9 cellular contexts compared by ENCODE assay signal in the genomic region with DNA sequence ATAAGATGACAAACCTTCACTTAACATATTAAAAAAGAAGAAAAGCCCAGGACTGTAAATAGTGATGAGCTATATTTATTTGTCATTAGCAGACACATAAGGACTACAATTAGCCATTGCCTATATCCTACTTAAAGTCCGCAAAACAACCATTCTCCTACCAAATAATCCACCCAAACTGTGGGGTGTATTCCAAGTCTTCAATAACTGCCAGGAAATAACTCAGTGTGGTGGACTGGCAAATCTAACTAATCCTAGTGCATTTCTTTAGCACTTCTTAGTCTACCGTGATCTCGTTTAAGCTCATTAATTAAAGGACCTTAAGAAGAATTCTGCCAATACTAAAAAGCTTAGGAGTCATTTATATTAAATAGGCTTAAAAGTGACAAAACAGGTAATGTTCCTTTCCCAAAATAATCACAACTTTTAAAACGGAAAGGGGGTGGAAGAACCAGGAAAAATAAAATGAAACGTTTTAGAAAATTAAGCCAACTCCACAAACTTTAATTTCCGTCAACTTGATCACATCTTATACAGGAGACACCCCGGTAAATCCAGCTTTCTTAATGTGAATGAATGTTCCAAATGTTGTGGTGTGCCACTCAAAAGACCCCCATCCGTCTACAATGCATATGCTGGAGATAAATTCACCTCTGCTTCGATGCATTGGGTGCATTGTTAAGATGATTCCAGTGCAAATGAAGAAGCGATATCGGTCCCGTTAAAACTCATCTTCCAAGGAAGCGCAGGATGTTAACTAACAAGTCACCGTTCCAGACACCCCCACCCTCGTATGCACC. TPM values are rescaled to one million over a fixed set of nuclear protein-coding genes. Genes with fewer than 3 reads are reported as not detected.
DNase-seq lines count a peak whose midpoint lies in the region; ATAC-seq and TF ChIP-seq lines count a peak whose summit lies in the region.
"Had no signal": no experiment of that assay in that cellular context is flagged by ENCODE, and none has a peak within 500 bp of the region (broad histone marks: within the 10 kb centered on the region; RNA-seq: fewer than 3 reads in every experiment).

No MANE protein-coding gene starts in this region.

- DNase-seq in HFF-Myc (ENCODE audit: extremely low read depth, low read depth) (no peak), SHP77 treated with DMSO at 0.1 percent for 48 hours (lab: John Stamatoyannopoulos, UW) (peak; percentile 27), NCI-H1417 treated with DMSO at 0.1 percent for 48 hours (lab: John Stamatoyannopoulos, UW) (no peak), EL (no peak)

- TF ChIP-seq CTCF in HFF-Myc (IDR thresholded peaks at IDR 0.05; ENCODE audit: low read depth, low read length, missing control alignments), result no peak

- ATAC-seq in HG02759 (IDR thresholded peaks at IDR 0.05; ENCODE audit: unreplicated experiment) (no peak), GM21529 (IDR thresholded peaks at IDR 0.05; ENCODE audit: unreplicated experiment) (no peak)

- H3K36me3 ChIP-seq in iPS-15b (ENCODE audit: control insufficient read depth, insufficient read depth, low read length) (no peaks in the 10 kb centered on the region), skeletal muscle tissue (ENCODE audit: control insufficient read depth in 3 of 3, insufficient read depth in 3 of 3, low read length in 3 of 3) (no peaks in the 10 kb centered on the region)

- H3K27me3 ChIP-seq in iPS-15b (ENCODE audit: control insufficient read depth, insufficient read depth, low read length) (peaks cover 20% of the 10 kb centered on the region), skeletal muscle tissue (ENCODE audit: control insufficient read depth in 3 of 3, insufficient read depth in 3 of 3, low read length in 3 of 3) (peaks cover 2 to 11% (median 9%) of the 10 kb centered on the region in 3 donors)

- H3K9ac ChIP-seq in iPS-15b (ENCODE audit: low read depth, low read length) (peak overlapping the region; percentile 9), skeletal muscle tissue (ENCODE audit: low read depth in 1 of 3, low read length in 3 of 3) (peak overlapping the region in 2 of 3 donors; percentile 23 to 36)

- H3K9me3 ChIP-seq in iPS-15b (ENCODE audit: control insufficient read depth, insufficient read depth, low read length), result no peaks in the 10 kb centered on the region
- H3K9me3 ChIP-seq in skeletal muscle tissue (ENCODE audit: control insufficient read depth in 3 of 3, low read length in 3 of 3), result no peaks in the 10 kb centered on the region

- peak overlapping the region; percentile 31; the same call in 1 of the 2 replicates for H3K4me3 ChIP-seq in HFF-Myc (replicated peaks; ENCODE audit: low read depth, low read length)
- peak overlapping the region; percentile 86 for H3K4me3 ChIP-seq in iPS-15b (ENCODE audit: low read depth, low read length)
- H3K4me3 ChIP-seq in skeletal muscle tissue (ENCODE audit: low read length in 3 of 3), result peak overlapping the region; percentile 60 to 70 (median 60)

- H3K27ac ChIP-seq in skeletal muscle tissue (ENCODE audit: low read depth, low read length), result no peak overlapping the region
- H3K27ac ChIP-seq: epithelial cell of prostate had no signal

- H3K4me1 ChIP-seq in iPS-15b (ENCODE audit: control insufficient read depth, insufficient read depth, low read length) (peaks cover 8% of the 10 kb centered on the region), skeletal muscle tissue (ENCODE audit: control insufficient read depth in 3 of 3, insufficient read depth in 3 of 3, low read length in 3 of 3) (peaks cover 0 to 6% (median 0%) of the 10 kb centered on the region in 3 donors)

RNA-seq across cellular contexts. Expression of gene NOVA1, which starts 1.7 kb away (rescaled TPM):
- 12.5 TPM for total RNA-seq in skeletal muscle tissue

Comparison
In these comparisons a context has a peak if more than half of its experiments do, and no peak if none do; other contexts are left out.
1. H3K4me3 ChIP-seq: peak in every context shown above with its lines; median percentile 86 in iPS-15b; 60 in skeletal muscle tissue; 31 in HFF-Myc.